10 cellular contexts compared by ENCODE assay signal in the genomic region with DNA sequence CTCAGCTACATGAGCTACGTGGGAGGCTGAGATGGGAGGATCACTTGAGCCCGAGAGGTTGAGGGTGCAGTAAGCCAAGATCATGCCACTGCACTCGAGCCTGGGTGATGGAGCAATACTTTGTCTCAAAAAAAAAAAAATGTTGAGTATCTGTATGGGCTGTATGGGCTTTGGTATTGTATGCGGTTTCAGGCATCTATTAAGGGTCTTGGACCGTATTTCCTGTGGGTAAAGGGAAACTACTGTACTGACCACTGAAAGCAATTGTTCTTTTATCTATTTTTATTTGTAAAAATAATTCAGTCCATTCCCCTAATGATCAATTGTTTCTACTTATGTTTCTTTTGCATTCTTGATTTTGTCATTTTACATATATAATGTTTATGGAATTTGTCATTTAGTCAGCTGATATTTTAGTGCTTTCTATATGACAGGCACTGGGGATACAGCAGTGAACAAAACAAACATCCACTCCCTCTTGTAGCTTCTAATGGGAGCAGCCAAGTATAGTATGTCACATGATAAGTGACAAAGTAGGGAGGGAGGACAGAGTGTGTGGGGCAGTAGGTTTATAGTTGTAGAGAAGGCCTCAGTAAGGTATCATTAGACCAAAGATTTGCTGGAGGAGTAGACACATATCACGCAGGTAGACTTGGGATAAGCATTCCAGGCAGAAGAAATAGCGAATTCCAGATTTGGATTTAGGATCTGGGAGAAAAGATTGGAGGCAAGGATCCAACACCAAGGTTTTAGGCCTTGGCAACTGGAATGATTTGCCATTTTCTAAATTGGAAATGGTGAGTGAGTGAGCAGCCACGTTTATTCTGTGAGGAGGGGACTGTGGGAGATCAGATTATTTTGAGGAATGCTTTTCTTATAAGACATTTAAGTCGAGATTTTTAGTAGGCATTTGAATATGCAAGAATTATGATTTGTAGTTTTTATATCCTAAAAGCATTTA. TPM values are rescaled to one million over a fixed set of nuclear protein-coding genes. Genes with fewer than 3 reads are reported as not detected.
A peak's percentile ranks its signal among the peaks of the same experiment; 100 is the strongest.
DNase-seq lines count a peak whose midpoint lies in the region; ATAC-seq and TF ChIP-seq lines count a peak whose summit lies in the region.
"Had no signal": no experiment of that assay in that cellular context is flagged by ENCODE, and none has a peak within 500 bp of the region (broad histone marks: within the 10 kb centered on the region; RNA-seq: fewer than 3 reads in every experiment).

No MANE protein-coding gene starts in this region.

- TF ChIP-seq CTCF in activated CD8-positive, alpha-beta T cell treated with anti-CD3 and anti-CD28 coated beads for 36 hours (IDR thresholded peaks at IDR 0.05), result no peak
- no peak for TF ChIP-seq CTCF in brain microvascular endothelial cell (IDR thresholded peaks at IDR 0.05; ENCODE audit: low read depth, low read length, missing control alignments)

- peaks cover 13% of the 10 kb centered on the region for H3K36me3 Mint-ChIP-seq in activated CD4-positive, alpha-beta T cell treated with anti-CD3 and anti-CD28 coated beads for 36 hours (ENCODE audit: low read depth)
- H3K36me3 Mint-ChIP-seq in effector memory CD8-positive, alpha-beta T cell (ENCODE audit: insufficient read depth), result peaks cover 22% of the 10 kb centered on the region
- peaks cover 13% of the 10 kb centered on the region for H3K36me3 Mint-ChIP-seq in activated CD8-positive, alpha-beta T cell treated with anti-CD3 and anti-CD28 coated beads for 36 hours (ENCODE audit: low read depth)

- H3K4me1 Mint-ChIP-seq in activated CD4-positive, alpha-beta T cell treated with anti-CD3 and anti-CD28 coated beads for 36 hours, result peaks cover 28% of the 10 kb centered on the region
- peaks cover 10 to 19% of the 10 kb centered on the region in 2 donors for H3K4me1 Mint-ChIP-seq in effector memory CD8-positive, alpha-beta T cell (ENCODE audit: low read depth in 2 of 2)
- H3K4me1 Mint-ChIP-seq in activated CD8-positive, alpha-beta T cell treated with anti-CD3 and anti-CD28 coated beads for 36 hours (ENCODE audit: low read depth), result peaks cover 32% of the 10 kb centered on the region

- intact Hi-C loops in activated CD4-positive, alpha-beta T cell treated with anti-CD3 and anti-CD28 coated beads for 36 hours (cut with DNase I, micrococcal nuclease), result no loop called here
- intact Hi-C loops in activated CD8-positive, alpha-beta T cell treated with anti-CD3 and anti-CD28 coated beads for 36 hours (cut with micrococcal nuclease), result no loop called here

- no peaks in the 10 kb centered on the region for H3K27me3 ChIP-seq in brain microvascular endothelial cell (replicated peaks)

- POLR2A ChIA-PET in activated CD4-positive, alpha-beta T cell treated with anti-CD3 and anti-CD28 coated beads for 36 hours (lab: Charles Lee), result no interaction called here
- POLR2A ChIA-PET in activated CD8-positive, alpha-beta T cell treated with anti-CD3 and anti-CD28 coated beads for 36 hours (lab: Charles Lee), result interaction anchor here (1.4 kb wide), 1 partner anchor 11 kb away, joined by 3 read pairs; no protein-coding TSS in a partner anchor

- DNase-seq in activated CD4-positive, alpha-beta T cell treated with anti-CD3 and anti-CD28 coated beads for 36 hours, result no peak
- DNase-seq in activated CD4-positive, alpha-beta T cell treated with anti-CD3 and anti-CD28 coated beads for 1 hour, result no peak
- no peak for DNase-seq in effector memory CD8-positive, alpha-beta T cell
- peak in 2 of 49 donors; percentile 3 to 11 for DNase-seq in substantia nigra (lab: John Stamatoyannopoulos, UW)
- no peak for DNase-seq in Kasumi-1 (lab: John Stamatoyannopoulos, UW)
- DNase-seq in activated CD8-positive, alpha-beta T cell treated with anti-CD3 and anti-CD28 coated beads for 36 hours, result no peak
- DNase-seq in brain microvascular endothelial cell, result no peak
- DNase-seq: activated T-cell treated with anti-CD3 and anti-CD28 coated beads for 4 hours had no signal

- peak overlapping the region; percentile 11 for H3K27ac Mint-ChIP-seq in activated CD4-positive, alpha-beta T cell treated with anti-CD3 and anti-CD28 coated beads for 36 hours
- peak overlapping the region; percentile 17 to 29 for H3K27ac Mint-ChIP-seq in effector memory CD8-positive, alpha-beta T cell
- no peak overlapping the region for H3K27ac Mint-ChIP-seq in activated CD8-positive, alpha-beta T cell treated with anti-CD3 and anti-CD28 coated beads for 36 hours

- no peaks in the 10 kb centered on the region for H3K27me3 Mint-ChIP-seq in activated CD4-positive, alpha-beta T cell treated with anti-CD3 and anti-CD28 coated beads for 36 hours
- no peaks in the 10 kb centered on the region for H3K27me3 Mint-ChIP-seq in effector memory CD8-positive, alpha-beta T cell
- no peaks in the 10 kb centered on the region for H3K27me3 Mint-ChIP-seq in activated CD8-positive, alpha-beta T cell treated with anti-CD3 and anti-CD28 coated beads for 36 hours

- ATAC-seq in activated CD4-positive, alpha-beta T cell treated with anti-CD3 and anti-CD28 coated beads for 36 hours, result no peak
- ATAC-seq in HG03095 (IDR thresholded peaks at IDR 0.05; ENCODE audit: unreplicated experiment), result peak; percentile 68
- ATAC-seq in effector memory CD8-positive, alpha-beta T cell (replicated peaks), result no peak
- no peak for ATAC-seq in activated CD8-positive, alpha-beta T cell treated with anti-CD3 and anti-CD28 coated beads for 36 hours

- H3K9me3 Mint-ChIP-seq in activated CD4-positive, alpha-beta T cell treated with anti-CD3 and anti-CD28 coated beads for 36 hours (ENCODE audit: low read depth), result no peaks in the 10 kb centered on the region
- no peaks in the 10 kb centered on the region for H3K9me3 Mint-ChIP-seq in effector memory CD8-positive, alpha-beta T cell
- H3K9me3 Mint-ChIP-seq in activated CD8-positive, alpha-beta T cell treated with anti-CD3 and anti-CD28 coated beads for 36 hours, result no peaks in the 10 kb centered on the region

- peaks cover 7% of the 10 kb centered on the region for H3K36me3 ChIP-seq in brain microvascular endothelial cell (replicated peaks)

- H3K27ac ChIP-seq in substantia nigra (ENCODE audit: low read depth, low read length, poor library complexity, severe bottlenecking) (peak overlapping the region; percentile 74), brain microvascular endothelial cell (no peak overlapping the region)
- H3K27ac ChIP-seq: epithelial cell of prostate had no signal

- CTCF ChIA-PET in activated CD4-positive, alpha-beta T cell treated with anti-CD3 and anti-CD28 coated beads for 36 hours (lab: Charles Lee), result no interaction called here
- CTCF ChIA-PET in activated CD8-positive, alpha-beta T cell treated with anti-CD3 and anti-CD28 coated beads for 36 hours (lab: Charles Lee), result no interaction called here

- no peak overlapping the region for H3K4me3 Mint-ChIP-seq in activated CD4-positive, alpha-beta T cell treated with anti-CD3 and anti-CD28 coated beads for 36 hours
- no peak overlapping the region for H3K4me3 Mint-ChIP-seq in effector memory CD8-positive, alpha-beta T cell
- H3K4me3 Mint-ChIP-seq in activated CD8-positive, alpha-beta T cell treated with anti-CD3 and anti-CD28 coated beads for 36 hours, result no peak overlapping the region

- no peak overlapping the region for H3K4me3 ChIP-seq in brain microvascular endothelial cell (ENCODE audit: low read depth, low read length)

- in situ Hi-C loops in brain microvascular endothelial cell (cut with HindIII; ENCODE audit: low pct_ligation_motif_present, low sequenced_read_pairs), result no loop called here

RNA-seq across cellular contexts. Expression of a gene that starts 6.0 kb away (rescaled TPM):
- 10 to 100 TPM; 90.1 to 91.3 TPM for total RNA-seq in activated CD4-positive, alpha-beta T cell treated with anti-CD3 and anti-CD28 coated beads for 36 hours
- 100 to 1,000 TPM in 1 of 2 experiments, 10 to 100 TPM in 1; 97.3 to 102 TPM for total RNA-seq in activated CD8-positive, alpha-beta T cell treated with anti-CD3 and anti-CD28 coated beads for 36 hours

RNA-seq across cellular contexts. Expression of a gene that starts 9.3 kb away (rescaled TPM):
- 10 to 100 TPM; 80.5 to 89.4 TPM for total RNA-seq in activated CD4-positive, alpha-beta T cell treated with anti-CD3 and anti-CD28 coated beads for 36 hours
- total RNA-seq in activated CD8-positive, alpha-beta T cell treated with anti-CD3 and anti-CD28 coated beads for 36 hours, result 10 to 100 TPM; 75.7 to 75.8 TPM

RNA-seq across cellular contexts. Expression of a gene that starts 37.7 kb away (rescaled TPM):
- 10 to 100 TPM; 21.2 to 23.5 TPM for total RNA-seq in activated CD4-positive, alpha-beta T cell treated with anti-CD3 and anti-CD28 coated beads for 36 hours
- 10 to 100 TPM; 21.1 to 21.2 TPM for total RNA-seq in activated CD8-positive, alpha-beta T cell treated with anti-CD3 and anti-CD28 coated beads for 36 hours
